ENCODE assay signal across 30 cellular contexts in genomic region chr5:127352068-127352467, GRCh38.
"Had no signal": no experiment of that assay in that cellular context is flagged by ENCODE, and none has a peak within 500 bp of the region (broad histone marks: within the 10 kb centered on the region; RNA-seq: fewer than 3 reads in every experiment).

No MANE protein-coding gene starts in this region.

- H3K9ac ChIP-seq: neural progenitor cell, parathyroid adenoma had no signal

- H3K9me3 Mint-ChIP-seq: natural killer cell; nephron; neural progenitor cell; stimulated activated memory B cell treated with anti-CD40 and anti-IgM and Interleukin-4, amounts not matched to agents 10 μg/mL and 1 μg/mL and 100 μg/mL, for 72 hours; stimulated activated naive CD8-positive, alpha-beta T cell treated with anti-CD3 and anti-CD28 coated beads, Interleukin-15, amount 100 ng/mL, for 72 hours had no signal

- H3K36me3 ChIP-seq: neural progenitor cell, ovary, spleen, thoracic aorta, thyroid gland, tibial nerve, upper lobe of left lung, vagina had no signal

- H3K4me2 ChIP-seq: neural progenitor cell, smooth muscle cell had no signal

- H3K27me3 Mint-ChIP-seq: progenitor cell of endocrine pancreas; stimulated activated naive CD8-positive, alpha-beta T cell treated with anti-CD3 and anti-CD28 coated beads, Interleukin-15, amount 100 ng/mL, for 72 hours had no signal

- H3K4me3 ChIP-seq: neural progenitor cell, ovary, psoas muscle, skin epidermis, smooth muscle cell, spleen, thoracic aorta, thyroid gland, tibial nerve, upper lobe of left lung, vagina had no signal

- H3K79me2 ChIP-seq: parathyroid adenoma had no signal

- H3K9me3 ChIP-seq: ovary, psoas muscle, spleen, thoracic aorta, thyroid gland, tibial nerve, upper lobe of left lung, vagina had no signal

- H3K4me3 Mint-ChIP-seq: natural killer cell; nephron; neural progenitor cell; stimulated activated memory B cell treated with anti-CD40 and anti-IgM and Interleukin-4, amounts not matched to agents 10 μg/mL and 1 μg/mL and 100 μg/mL, for 72 hours; stimulated activated naive CD8-positive, alpha-beta T cell treated with anti-CD3 and anti-CD28 coated beads, Interleukin-15, amount 100 ng/mL, for 72 hours had no signal

- ATAC-seq: natural killer cell; psoas muscle; right cardiac atrium; sciatic nerve; stimulated activated memory B cell treated with anti-CD40 and anti-IgM and Interleukin-4, amounts not matched to agents 10 μg/mL and 1 μg/mL and 100 μg/mL, for 72 hours; stimulated activated naive CD8-positive, alpha-beta T cell treated with anti-CD3 and anti-CD28 coated beads, Interleukin-15, amount 100 ng/mL, for 72 hours; stimulated activated naive CD8-positive, alpha-beta T cell treated with anti-CD3 and anti-CD28 coated beads, Interleukin-15, Interleukin-2, amounts not matched to agents 100 U/mL and 50 U/mL, for 24 hours had no signal

- H3K27ac ChIP-seq: neural progenitor cell, ovary, parathyroid adenoma, psoas muscle, skin epidermis, spleen, thoracic aorta, thyroid gland, tibial nerve, upper lobe of left lung, vagina had no signal

- H3K4me1 ChIP-seq: parathyroid adenoma, psoas muscle, spleen, thyroid gland, tibial nerve, upper lobe of left lung, vagina had no signal

- H2AFZ ChIP-seq: neural progenitor cell, parathyroid adenoma had no signal

- DNase-seq: natural killer cell; occipital lobe; ovary; posterior cingulate gyrus; psoas muscle; right cardiac atrium; spleen; stimulated activated CD4-positive, alpha-beta T cell treated with anti-CD3 and anti-CD28 coated beads, Interleukin-12 subunit alpha, Interleukin-12 subunit beta, amount 100 ng/mL, for 4 hours; stimulated activated CD4-positive, alpha-beta T cell treated with anti-CD3 and anti-CD28 coated beads, Interleukin-1b, Interleukin-23, amount 100 ng/mL, for 48 hours; stimulated activated CD4-positive, alpha-beta T cell treated with anti-CD3 and anti-CD28 coated beads, Interleukin-4, amount 100 ng/mL, for 1 hour; stimulated activated CD4-positive, alpha-beta T cell treated with anti-CD3 and anti-CD28 coated beads, Interleukin-4, amount 100 ng/mL, for 4 hours; stimulated activated CD8-positive, alpha-beta memory T cell treated with anti-CD3 and anti-CD28 coated beads, Interleukin-4, amount 100 ng/mL, for 48 hours; stimulated activated naive CD4-positive, alpha-beta T cell; stimulated activated naive CD8-positive, alpha-beta T cell treated with anti-CD3 and anti-CD28 coated beads, Interleukin-15, amount 100 ng/mL, for 72 hours; stimulated activated naive CD8-positive, alpha-beta T cell treated with anti-CD3 and anti-CD28 coated beads, Interleukin-15, Interleukin-2, amounts not matched to agents 100 U/mL and 50 U/mL, for 24 hours; substantia nigra; thyroid gland; trophoblast cell; upper lobe of left lung had no signal

- H3K36me3 Mint-ChIP-seq: natural killer cell; neural progenitor cell; stimulated activated memory B cell treated with anti-CD40 and anti-IgM and Interleukin-4, amounts not matched to agents 10 μg/mL and 1 μg/mL and 100 μg/mL, for 72 hours had no signal

- H3K27me3 ChIP-seq: neural progenitor cell, ovary, spleen, thyroid gland, tibial nerve, upper lobe of left lung, vagina had no signal

- H3K27ac Mint-ChIP-seq: natural killer cell; progenitor cell of endocrine pancreas; stimulated activated memory B cell treated with anti-CD40 and anti-IgM and Interleukin-4, amounts not matched to agents 10 μg/mL and 1 μg/mL and 100 μg/mL, for 72 hours had no signal

- H3K4me1 Mint-ChIP-seq: natural killer cell; stimulated activated memory B cell treated with anti-CD40 and anti-IgM and Interleukin-4, amounts not matched to agents 10 μg/mL and 1 μg/mL and 100 μg/mL, for 72 hours; stimulated activated naive CD8-positive, alpha-beta T cell treated with anti-CD3 and anti-CD28 coated beads, Interleukin-15, amount 100 ng/mL, for 72 hours had no signal
